ENCODE assay signal across 8 cellular contexts in genomic region chr2:121080013-121080772, GRCh38.
A peak's percentile ranks its signal among the peaks of the same experiment; 100 is the strongest.
DNase-seq lines count a peak whose midpoint lies in the region; ATAC-seq and TF ChIP-seq lines count a peak whose summit lies in the region.

No MANE protein-coding gene starts in this region.

- ATAC-seq in lower lobe of right lung (peak; percentile 42 to 52), GM21717 (IDR thresholded peaks at IDR 0.05; ENCODE audit: unreplicated experiment) (no peak)

- H3K36me3 ChIP-seq in lower lobe of right lung = no peaks in the 10 kb centered on the region

- H3K4me3 ChIP-seq in choroid plexus epithelial cell (ENCODE audit: low read depth, low read length) (no peak overlapping the region), lower lobe of right lung (no peak overlapping the region)

- H3K27ac ChIP-seq in lower lobe of right lung = no peak overlapping the region

- DNase-seq in NK-92 treated with Interleukin-12 subunit alpha and Interleukin-12 subunit beta, amount 100 ng/mL, for 24 hours (lab: John Stamatoyannopoulos, UW) = peak; percentile 20
- DNase-seq in NK-92 (lab: John Stamatoyannopoulos, UW; ENCODE audit: unreplicated experiment) (no peak), NAMALWA (ENCODE audit: low spot score) (peak; percentile 65), UCSD-AML1 (lab: John Stamatoyannopoulos, UW; ENCODE audit: unreplicated experiment) (peak; percentile 41), choroid plexus epithelial cell (ENCODE audit: low read depth) (peak; percentile 52), lower lobe of right lung (no peak)
- DNase-seq in stimulated activated naive CD4-positive, alpha-beta T cell treated with Interleukin-2 at 50 U/mL for 16 hours (lab: John Stamatoyannopoulos, UW) = peak; percentile 17

- peaks cover 40% of the 10 kb centered on the region for H3K27me3 ChIP-seq in lower lobe of right lung (ENCODE audit: low read depth)

- intact Hi-C loops in lower lobe of right lung (cut with DNase I) = no loop called here

- peak; percentile 89 for TF ChIP-seq CTCF in choroid plexus epithelial cell (conservative IDR thresholded peaks at IDR 0.05; ENCODE audit: low read depth, low read length)
- peak; percentile 92 for TF ChIP-seq CTCF in lower lobe of right lung (IDR thresholded peaks at IDR 0.05)

- H3K4me1 ChIP-seq in lower lobe of right lung = no peaks in the 10 kb centered on the region

- no peaks in the 10 kb centered on the region for H3K9me3 ChIP-seq in lower lobe of right lung

Comparison
In these comparisons a context has a peak if more than half of its experiments do, and no peak if none do; other contexts are left out.
1. DNase-seq: peak in NK-92 treated with Interleukin-12 subunit alpha and Interleukin-12 subunit beta, amount 100 ng/mL, for 24 hours (single experiment), NAMALWA (single experiment), UCSD-AML1 (single experiment), choroid plexus epithelial cell (single experiment) and stimulated activated naive CD4-positive, alpha-beta T cell treated with Interleukin-2 at 50 U/mL for 16 hours (single experiment); none in NK-92 (single experiment) and lower lobe of right lung (single experiment).